ENCODE assay signal across 1 cellular context in the genomic region with DNA sequence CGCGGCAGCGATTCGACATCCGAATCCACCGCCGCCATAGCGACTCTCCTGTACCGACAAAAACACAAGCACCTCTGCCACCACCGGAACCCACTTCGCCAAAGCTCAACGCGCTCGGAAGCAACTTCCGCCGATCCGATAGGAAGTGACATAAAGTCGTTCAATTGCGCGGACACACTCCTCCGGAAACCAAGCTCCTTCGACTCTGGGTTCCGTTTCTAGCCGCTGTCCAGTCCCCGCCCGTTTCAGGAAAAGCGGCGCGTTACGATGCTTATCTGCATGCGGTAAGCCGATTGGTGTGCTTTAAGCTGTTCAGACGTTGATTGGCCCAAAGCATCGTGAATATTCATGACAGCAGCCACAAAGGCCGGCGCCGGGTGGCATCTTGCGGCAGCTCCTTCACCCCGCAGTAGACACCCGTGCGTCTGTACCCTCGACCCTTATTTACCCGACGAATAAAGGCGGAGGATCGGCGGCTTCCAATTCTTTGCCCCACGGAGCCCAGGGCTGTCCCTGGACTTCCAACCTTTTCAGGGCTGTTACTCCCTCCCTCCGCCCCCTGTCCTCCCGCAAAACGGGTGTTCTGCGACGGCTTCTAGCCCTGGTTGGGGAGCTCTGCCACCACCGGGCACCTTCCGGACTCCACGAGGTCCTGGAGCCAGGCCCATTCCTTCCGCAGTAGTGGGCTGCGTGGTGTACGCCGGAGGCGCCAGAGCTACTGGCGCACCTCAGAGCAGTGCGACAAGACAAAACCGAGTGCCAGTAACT.
TF ChIP-seq lines count a peak whose summit lies in the region.

A gene with protein sequence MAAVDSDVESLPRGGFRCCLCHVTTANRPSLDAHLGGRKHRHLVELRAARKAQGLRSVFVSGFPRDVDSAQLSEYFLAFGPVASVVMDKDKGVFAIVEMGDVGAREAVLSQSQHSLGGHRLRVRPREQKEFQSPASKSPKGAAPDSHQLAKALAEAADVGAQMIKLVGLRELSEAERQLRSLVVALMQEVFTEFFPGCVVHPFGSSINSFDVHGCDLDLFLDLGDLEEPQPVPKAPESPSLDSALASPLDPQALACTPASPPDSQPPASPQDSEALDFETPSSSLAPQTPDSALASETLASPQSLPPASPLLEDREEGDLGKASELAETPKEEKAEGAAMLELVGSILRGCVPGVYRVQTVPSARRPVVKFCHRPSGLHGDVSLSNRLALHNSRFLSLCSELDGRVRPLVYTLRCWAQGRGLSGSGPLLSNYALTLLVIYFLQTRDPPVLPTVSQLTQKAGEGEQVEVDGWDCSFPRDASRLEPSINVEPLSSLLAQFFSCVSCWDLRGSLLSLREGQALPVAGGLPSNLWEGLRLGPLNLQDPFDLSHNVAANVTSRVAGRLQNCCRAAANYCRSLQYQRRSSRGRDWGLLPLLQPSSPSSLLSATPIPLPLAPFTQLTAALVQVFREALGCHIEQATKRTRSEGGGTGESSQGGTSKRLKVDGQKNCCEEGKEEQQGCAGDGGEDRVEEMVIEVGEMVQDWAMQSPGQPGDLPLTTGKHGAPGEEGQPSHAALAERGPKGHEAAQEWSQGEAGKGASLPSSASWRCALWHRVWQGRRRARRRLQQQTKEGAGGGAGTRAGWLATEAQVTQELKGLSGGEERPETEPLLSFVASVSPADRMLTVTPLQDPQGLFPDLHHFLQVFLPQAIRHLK (minus strand): TSS at position 76 of the 768 bp plus-strand sequence. CDS start 38 bp downstream, at position 38.

TF ChIP-seq in HepG2, 621 proteins besides CTCF, POLR2A, EP300 and RAD21 (continued from another document and continues in another):
- TF ChIP-seq, protein P1, sequence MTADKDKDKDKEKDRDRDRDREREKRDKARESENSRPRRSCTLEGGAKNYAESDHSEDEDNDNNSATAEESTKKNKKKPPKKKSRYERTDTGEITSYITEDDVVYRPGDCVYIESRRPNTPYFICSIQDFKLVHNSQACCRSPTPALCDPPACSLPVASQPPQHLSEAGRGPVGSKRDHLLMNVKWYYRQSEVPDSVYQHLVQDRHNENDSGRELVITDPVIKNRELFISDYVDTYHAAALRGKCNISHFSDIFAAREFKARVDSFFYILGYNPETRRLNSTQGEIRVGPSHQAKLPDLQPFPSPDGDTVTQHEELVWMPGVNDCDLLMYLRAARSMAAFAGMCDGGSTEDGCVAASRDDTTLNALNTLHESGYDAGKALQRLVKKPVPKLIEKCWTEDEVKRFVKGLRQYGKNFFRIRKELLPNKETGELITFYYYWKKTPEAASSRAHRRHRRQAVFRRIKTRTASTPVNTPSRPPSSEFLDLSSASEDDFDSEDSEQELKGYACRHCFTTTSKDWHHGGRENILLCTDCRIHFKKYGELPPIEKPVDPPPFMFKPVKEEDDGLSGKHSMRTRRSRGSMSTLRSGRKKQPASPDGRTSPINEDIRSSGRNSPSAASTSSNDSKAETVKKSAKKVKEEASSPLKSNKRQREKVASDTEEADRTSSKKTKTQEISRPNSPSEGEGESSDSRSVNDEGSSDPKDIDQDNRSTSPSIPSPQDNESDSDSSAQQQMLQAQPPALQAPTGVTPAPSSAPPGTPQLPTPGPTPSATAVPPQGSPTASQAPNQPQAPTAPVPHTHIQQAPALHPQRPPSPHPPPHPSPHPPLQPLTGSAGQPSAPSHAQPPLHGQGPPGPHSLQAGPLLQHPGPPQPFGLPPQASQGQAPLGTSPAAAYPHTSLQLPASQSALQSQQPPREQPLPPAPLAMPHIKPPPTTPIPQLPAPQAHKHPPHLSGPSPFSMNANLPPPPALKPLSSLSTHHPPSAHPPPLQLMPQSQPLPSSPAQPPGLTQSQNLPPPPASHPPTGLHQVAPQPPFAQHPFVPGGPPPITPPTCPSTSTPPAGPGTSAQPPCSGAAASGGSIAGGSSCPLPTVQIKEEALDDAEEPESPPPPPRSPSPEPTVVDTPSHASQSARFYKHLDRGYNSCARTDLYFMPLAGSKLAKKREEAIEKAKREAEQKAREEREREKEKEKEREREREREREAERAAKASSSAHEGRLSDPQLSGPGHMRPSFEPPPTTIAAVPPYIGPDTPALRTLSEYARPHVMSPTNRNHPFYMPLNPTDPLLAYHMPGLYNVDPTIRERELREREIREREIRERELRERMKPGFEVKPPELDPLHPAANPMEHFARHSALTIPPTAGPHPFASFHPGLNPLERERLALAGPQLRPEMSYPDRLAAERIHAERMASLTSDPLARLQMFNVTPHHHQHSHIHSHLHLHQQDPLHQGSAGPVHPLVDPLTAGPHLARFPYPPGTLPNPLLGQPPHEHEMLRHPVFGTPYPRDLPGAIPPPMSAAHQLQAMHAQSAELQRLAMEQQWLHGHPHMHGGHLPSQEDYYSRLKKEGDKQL (CRISPR knock-in tag; IDR thresholded peaks at IDR 0.05; ENCODE audit: low read depth): 0 out of 2 replicates have a peak, but pooled peaks have one; percentile 18
- peak; percentile 95 for TF ChIP-seq ZNF350 (CRISPR knock-in tag; IDR thresholded peaks at IDR 0.05; ENCODE audit: borderline replicate concordance, low read depth)
- TF ChIP-seq, protein P2, sequence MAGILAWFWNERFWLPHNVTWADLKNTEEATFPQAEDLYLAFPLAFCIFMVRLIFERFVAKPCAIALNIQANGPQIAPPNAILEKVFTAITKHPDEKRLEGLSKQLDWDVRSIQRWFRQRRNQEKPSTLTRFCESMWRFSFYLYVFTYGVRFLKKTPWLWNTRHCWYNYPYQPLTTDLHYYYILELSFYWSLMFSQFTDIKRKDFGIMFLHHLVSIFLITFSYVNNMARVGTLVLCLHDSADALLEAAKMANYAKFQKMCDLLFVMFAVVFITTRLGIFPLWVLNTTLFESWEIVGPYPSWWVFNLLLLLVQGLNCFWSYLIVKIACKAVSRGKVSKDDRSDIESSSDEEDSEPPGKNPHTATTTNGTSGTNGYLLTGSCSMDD (CRISPR knock-in tag; IDR thresholded peaks at IDR 0.05): no peak
- no peak for TF ChIP-seq ZMYM2 (CRISPR knock-in tag; IDR thresholded peaks at IDR 0.05)
- TF ChIP-seq RFXANK (CRISPR knock-in tag; IDR thresholded peaks at IDR 0.05): peak; percentile 73; the same call in 1 of the 2 replicates
- peak; percentile 50; the same call in 1 of the 2 replicates for TF ChIP-seq FIP1L1 (IDR thresholded peaks at IDR 0.05; ENCODE audit: borderline replicate concordance, insufficient read depth, low read depth, low read length)
- no peak for TF ChIP-seq ZNF264 (CRISPR knock-in tag; IDR thresholded peaks at IDR 0.05)
- TF ChIP-seq MEIS1 (CRISPR knock-in tag; IDR thresholded peaks at IDR 0.05; ENCODE audit: borderline replicate concordance): peak; percentile 83; the same call in 1 of the 2 replicates
- peak; percentile 56; the same call in 1 of the 2 replicates for TF ChIP-seq NCOA2 (CRISPR knock-in tag; IDR thresholded peaks at IDR 0.05)
- TF ChIP-seq SAFB2 (CRISPR knock-in tag; IDR thresholded peaks at IDR 0.05; ENCODE audit: borderline replicate concordance, low read depth): no peak; the same call in 1 of the 2 replicates
- TF ChIP-seq ZFX (CRISPR knock-in tag; IDR thresholded peaks at IDR 0.05; ENCODE audit: low read depth): peak; percentile 55; the same call in 1 of the 2 replicates
- TF ChIP-seq, protein P3, sequence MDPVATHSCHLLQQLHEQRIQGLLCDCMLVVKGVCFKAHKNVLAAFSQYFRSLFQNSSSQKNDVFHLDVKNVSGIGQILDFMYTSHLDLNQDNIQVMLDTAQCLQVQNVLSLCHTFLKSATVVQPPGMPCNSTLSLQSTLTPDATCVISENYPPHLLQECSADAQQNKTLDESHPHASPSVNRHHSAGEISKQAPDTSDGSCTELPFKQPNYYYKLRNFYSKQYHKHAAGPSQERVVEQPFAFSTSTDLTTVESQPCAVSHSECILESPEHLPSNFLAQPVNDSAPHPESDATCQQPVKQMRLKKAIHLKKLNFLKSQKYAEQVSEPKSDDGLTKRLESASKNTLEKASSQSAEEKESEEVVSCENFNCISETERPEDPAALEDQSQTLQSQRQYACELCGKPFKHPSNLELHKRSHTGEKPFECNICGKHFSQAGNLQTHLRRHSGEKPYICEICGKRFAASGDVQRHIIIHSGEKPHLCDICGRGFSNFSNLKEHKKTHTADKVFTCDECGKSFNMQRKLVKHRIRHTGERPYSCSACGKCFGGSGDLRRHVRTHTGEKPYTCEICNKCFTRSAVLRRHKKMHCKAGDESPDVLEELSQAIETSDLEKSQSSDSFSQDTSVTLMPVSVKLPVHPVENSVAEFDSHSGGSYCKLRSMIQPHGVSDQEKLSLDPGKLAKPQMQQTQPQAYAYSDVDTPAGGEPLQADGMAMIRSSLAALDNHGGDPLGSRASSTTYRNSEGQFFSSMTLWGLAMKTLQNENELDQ (CRISPR knock-in tag; IDR thresholded peaks at IDR 0.05; ENCODE audit: borderline replicate concordance): no peak
- TF ChIP-seq FOSL1 (CRISPR knock-in tag; IDR thresholded peaks at IDR 0.05; ENCODE audit: borderline replicate concordance): no peak
- TF ChIP-seq, protein P4, sequence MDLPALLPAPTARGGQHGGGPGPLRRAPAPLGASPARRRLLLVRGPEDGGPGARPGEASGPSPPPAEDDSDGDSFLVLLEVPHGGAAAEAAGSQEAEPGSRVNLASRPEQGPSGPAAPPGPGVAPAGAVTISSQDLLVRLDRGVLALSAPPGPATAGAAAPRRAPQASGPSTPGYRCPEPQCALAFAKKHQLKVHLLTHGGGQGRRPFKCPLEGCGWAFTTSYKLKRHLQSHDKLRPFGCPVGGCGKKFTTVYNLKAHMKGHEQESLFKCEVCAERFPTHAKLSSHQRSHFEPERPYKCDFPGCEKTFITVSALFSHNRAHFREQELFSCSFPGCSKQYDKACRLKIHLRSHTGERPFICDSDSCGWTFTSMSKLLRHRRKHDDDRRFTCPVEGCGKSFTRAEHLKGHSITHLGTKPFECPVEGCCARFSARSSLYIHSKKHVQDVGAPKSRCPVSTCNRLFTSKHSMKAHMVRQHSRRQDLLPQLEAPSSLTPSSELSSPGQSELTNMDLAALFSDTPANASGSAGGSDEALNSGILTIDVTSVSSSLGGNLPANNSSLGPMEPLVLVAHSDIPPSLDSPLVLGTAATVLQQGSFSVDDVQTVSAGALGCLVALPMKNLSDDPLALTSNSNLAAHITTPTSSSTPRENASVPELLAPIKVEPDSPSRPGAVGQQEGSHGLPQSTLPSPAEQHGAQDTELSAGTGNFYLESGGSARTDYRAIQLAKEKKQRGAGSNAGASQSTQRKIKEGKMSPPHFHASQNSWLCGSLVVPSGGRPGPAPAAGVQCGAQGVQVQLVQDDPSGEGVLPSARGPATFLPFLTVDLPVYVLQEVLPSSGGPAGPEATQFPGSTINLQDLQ (CRISPR knock-in tag; IDR thresholded peaks at IDR 0.05): no peak; the same call in 1 of the 2 replicates
- peak; percentile 89 for TF ChIP-seq HDAC2 (CRISPR knock-in tag; IDR thresholded peaks at IDR 0.05)
- TF ChIP-seq GABPB1 (CRISPR knock-in tag; IDR thresholded peaks at IDR 0.05): peak; percentile 98
- no peak for TF ChIP-seq ZNF660 (CRISPR knock-in tag; IDR thresholded peaks at IDR 0.05; ENCODE audit: borderline replicate concordance, low read depth)
- peak; percentile 84; the same call in 1 of the 2 replicates for TF ChIP-seq KDM3A (CRISPR knock-in tag; IDR thresholded peaks at IDR 0.05; ENCODE audit: low read depth)
- TF ChIP-seq XBP1 (CRISPR knock-in tag; IDR thresholded peaks at IDR 0.05): no peak
- TF ChIP-seq, protein P5, sequence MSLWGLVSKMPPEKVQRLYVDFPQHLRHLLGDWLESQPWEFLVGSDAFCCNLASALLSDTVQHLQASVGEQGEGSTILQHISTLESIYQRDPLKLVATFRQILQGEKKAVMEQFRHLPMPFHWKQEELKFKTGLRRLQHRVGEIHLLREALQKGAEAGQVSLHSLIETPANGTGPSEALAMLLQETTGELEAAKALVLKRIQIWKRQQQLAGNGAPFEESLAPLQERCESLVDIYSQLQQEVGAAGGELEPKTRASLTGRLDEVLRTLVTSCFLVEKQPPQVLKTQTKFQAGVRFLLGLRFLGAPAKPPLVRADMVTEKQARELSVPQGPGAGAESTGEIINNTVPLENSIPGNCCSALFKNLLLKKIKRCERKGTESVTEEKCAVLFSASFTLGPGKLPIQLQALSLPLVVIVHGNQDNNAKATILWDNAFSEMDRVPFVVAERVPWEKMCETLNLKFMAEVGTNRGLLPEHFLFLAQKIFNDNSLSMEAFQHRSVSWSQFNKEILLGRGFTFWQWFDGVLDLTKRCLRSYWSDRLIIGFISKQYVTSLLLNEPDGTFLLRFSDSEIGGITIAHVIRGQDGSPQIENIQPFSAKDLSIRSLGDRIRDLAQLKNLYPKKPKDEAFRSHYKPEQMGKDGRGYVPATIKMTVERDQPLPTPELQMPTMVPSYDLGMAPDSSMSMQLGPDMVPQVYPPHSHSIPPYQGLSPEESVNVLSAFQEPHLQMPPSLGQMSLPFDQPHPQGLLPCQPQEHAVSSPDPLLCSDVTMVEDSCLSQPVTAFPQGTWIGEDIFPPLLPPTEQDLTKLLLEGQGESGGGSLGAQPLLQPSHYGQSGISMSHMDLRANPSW (CRISPR knock-in tag; IDR thresholded peaks at IDR 0.05; ENCODE audit: borderline replicate concordance): peak; percentile 84
- TF ChIP-seq, protein P6, sequence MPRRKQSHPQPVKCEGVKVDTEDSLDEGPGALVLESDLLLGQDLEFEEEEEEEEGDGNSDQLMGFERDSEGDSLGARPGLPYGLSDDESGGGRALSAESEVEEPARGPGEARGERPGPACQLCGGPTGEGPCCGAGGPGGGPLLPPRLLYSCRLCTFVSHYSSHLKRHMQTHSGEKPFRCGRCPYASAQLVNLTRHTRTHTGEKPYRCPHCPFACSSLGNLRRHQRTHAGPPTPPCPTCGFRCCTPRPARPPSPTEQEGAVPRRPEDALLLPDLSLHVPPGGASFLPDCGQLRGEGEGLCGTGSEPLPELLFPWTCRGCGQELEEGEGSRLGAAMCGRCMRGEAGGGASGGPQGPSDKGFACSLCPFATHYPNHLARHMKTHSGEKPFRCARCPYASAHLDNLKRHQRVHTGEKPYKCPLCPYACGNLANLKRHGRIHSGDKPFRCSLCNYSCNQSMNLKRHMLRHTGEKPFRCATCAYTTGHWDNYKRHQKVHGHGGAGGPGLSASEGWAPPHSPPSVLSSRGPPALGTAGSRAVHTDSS (CRISPR knock-in tag; conservative IDR thresholded peaks at IDR 0.05): no peak
- TF ChIP-seq PAX8 (CRISPR knock-in tag; IDR thresholded peaks at IDR 0.05; ENCODE audit: borderline replicate concordance): no peak
- peak; percentile 93 for TF ChIP-seq ELF3 (CRISPR knock-in tag; IDR thresholded peaks at IDR 0.05)
- TF ChIP-seq ZNF326 (CRISPR knock-in tag; IDR thresholded peaks at IDR 0.05; ENCODE audit: borderline replicate concordance): no peak
- no peak for TF ChIP-seq ZNF446 (CRISPR knock-in tag; IDR thresholded peaks at IDR 0.05)
- no peak for TF ChIP-seq ZNF713 (CRISPR knock-in tag; IDR thresholded peaks at IDR 0.05)
- TF ChIP-seq ZNF430 (CRISPR knock-in tag; IDR thresholded peaks at IDR 0.05): peak; percentile 96
- no peak for TF ChIP-seq LCORL (IDR thresholded peaks at IDR 0.05)
- TF ChIP-seq LCORL (CRISPR knock-in tag; IDR thresholded peaks at IDR 0.05): peak; percentile 46; the same call in 1 of the 2 replicates
- TF ChIP-seq, protein P7, sequence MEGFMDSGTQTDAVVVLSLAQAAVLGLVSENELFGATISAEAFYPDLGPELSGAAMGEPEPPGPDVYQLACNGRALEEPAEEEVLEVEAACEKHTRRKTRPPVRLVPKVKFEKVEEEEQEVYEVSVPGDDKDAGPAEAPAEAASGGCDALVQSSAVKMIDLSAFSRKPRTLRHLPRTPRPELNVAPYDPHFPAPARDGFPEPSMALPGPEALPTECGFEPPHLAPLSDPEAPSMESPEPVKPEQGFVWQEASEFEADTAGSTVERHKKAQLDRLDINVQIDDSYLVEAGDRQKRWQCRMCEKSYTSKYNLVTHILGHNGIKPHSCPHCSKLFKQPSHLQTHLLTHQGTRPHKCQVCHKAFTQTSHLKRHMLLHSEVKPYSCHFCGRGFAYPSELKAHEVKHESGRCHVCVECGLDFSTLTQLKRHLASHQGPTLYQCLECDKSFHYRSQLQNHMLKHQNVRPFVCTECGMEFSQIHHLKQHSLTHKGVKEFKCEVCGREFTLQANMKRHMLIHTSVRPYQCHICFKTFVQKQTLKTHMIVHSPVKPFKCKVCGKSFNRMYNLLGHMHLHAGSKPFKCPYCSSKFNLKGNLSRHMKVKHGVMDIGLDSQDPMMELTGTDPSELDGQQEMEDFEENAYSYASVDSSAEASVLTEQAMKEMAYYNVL (CRISPR knock-in tag; IDR thresholded peaks at IDR 0.05; ENCODE audit: borderline replicate concordance): peak; percentile 46; the same call in 1 of the 2 replicates
- TF ChIP-seq ZNF563 (CRISPR knock-in tag; IDR thresholded peaks at IDR 0.05): peak; percentile 39; the same call in 1 of the 2 replicates
